ENCODE assay signal across 18 cellular contexts in the genomic region with DNA sequence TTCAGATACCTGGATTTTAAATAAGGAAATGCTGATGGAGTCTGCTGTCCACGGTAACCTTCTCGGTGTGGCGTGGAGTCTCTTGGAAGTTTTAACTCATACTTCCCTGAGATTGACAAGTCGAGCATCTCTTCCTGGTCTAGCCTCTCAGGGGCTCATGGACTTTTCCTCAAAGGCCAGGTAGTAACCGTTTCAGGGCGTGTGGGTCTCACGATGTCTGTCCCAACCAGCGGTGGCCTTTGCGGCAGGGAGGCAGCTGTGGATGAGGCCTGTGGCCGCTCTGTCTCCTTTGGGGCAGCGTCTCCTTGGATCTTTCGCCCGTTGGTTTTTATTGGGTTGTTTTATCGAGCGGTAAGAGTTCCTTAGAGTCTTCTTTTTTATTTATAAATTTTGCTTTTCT. TPM values are rescaled to one million over a fixed set of nuclear protein-coding genes. Genes with fewer than 3 reads are reported as not detected.
DNase-seq lines count a peak whose midpoint lies in the region; ATAC-seq, FAIRE-seq and TF ChIP-seq lines count a peak whose summit lies in the region.
"Had no signal": no experiment of that assay in that cellular context is flagged by ENCODE, and none has a peak within 500 bp of the region (broad histone marks: within the 10 kb centered on the region; RNA-seq: fewer than 3 reads in every experiment).

No MANE protein-coding gene starts in this region.

- no peak for FAIRE-seq in GM12878 (lab: Jason Lieb, UNC)
- FAIRE-seq: D721Med had no signal

- WGBS in GM12878 (ENCODE audit: insufficient coverage, insufficient replicate concordance, low lambda C conversion rate, missing lambda C conversion rate): 99% methylated on average over 15 of the region's 15 CpGs

- no peaks in the 10 kb centered on the region for H3K4me1 ChIP-seq in right atrium auricular region
- peaks cover 13% of the 10 kb centered on the region for H3K4me1 ChIP-seq in GM12878 (ENCODE audit: control insufficient read depth, insufficient read depth, low read length)
- no peaks in the 10 kb centered on the region for H3K4me1 ChIP-seq in neural progenitor cell

- TF ChIP-seq EP300 in GM12878 (IDR thresholded peaks at IDR 0.05; ENCODE audit: borderline replicate concordance in 1 of 2, control insufficient read depth in 1 of 2, low read depth in 2 of 2, low read length in 2 of 2): no peak

- H3K4me3 ChIP-seq in right atrium auricular region (no peak overlapping the region), GM12878 (peak overlapping the region; percentile 22; the same call in 1 of the 2 replicates), neural progenitor cell (no peak overlapping the region)
- H3K4me3 ChIP-seq: GM23338 had no signal

- TF ChIP-seq CTCF in right atrium auricular region (IDR thresholded peaks at IDR 0.05) (no peak), GM12878 (IDR thresholded peaks at IDR 0.05 in 2 of 3, conservative IDR thresholded peaks at IDR 0.05 in 1 of 3; ENCODE audit: control insufficient read depth in 2 of 3, extremely low read depth in 1 of 3, insufficient read depth in 1 of 3, low read depth in 3 of 3, low read length in 3 of 3) (no peak), neural progenitor cell (IDR thresholded peaks at IDR 0.05) (no peak)

- no peak for TF ChIP-seq POLR2A in GM12878 (IDR thresholded peaks at IDR 0.05; ENCODE audit: low read depth, low read length)

- H4K20me1 ChIP-seq in GM12878 (ENCODE audit: control insufficient read depth, insufficient read depth): no peaks in the 10 kb centered on the region
- H4K20me1 ChIP-seq in neural progenitor cell (ENCODE audit: low read depth): no peaks in the 10 kb centered on the region

- intact Hi-C loops in cardiac septum (cut with DNase I): no loop called here
- intact Hi-C loops in GM12878 (cut with micrococcal nuclease; ENCODE audit: unreplicated experiment): no loop called here

- peaks cover 15% of the 10 kb centered on the region for H3F3A ChIP-seq in neural progenitor cell (ENCODE audit: low read depth)

- no peak for TF ChIP-seq RAD21 in GM12878 (IDR thresholded peaks at IDR 0.05; ENCODE audit: insufficient read depth, low read depth, low read length)

- H3K27me3 Mint-ChIP-seq in neural progenitor cell (ENCODE audit: insufficient read depth, low read depth): no peaks in the 10 kb centered on the region
- no peaks in the 10 kb centered on the region for H3K27me3 Mint-ChIP-seq in stimulated activated memory B cell treated with anti-CD40 and anti-IgM and Interleukin-4, amounts not matched to agents 10 μg/mL and 1 μg/mL and 100 μg/mL, for 72 hours
- H3K27me3 Mint-ChIP-seq: CD4-positive, alpha-beta memory T cell had no signal

- H2AFZ ChIP-seq in GM12878 (ENCODE audit: control insufficient read depth, low read depth, low read length): no peak overlapping the region
- H2AFZ ChIP-seq in neural progenitor cell (replicated peaks): no peak overlapping the region
- H2AFZ ChIP-seq: GM23338 had no signal

- BruUV-seq in GM12878 (replicated peaks; lab: Mats Ljungman, UMichigan): no TSS peak

- no peaks in the 10 kb centered on the region; the same call in 1 of the 2 replicates for H3K79me2 ChIP-seq in GM12878 (ENCODE audit: control insufficient read depth, insufficient read depth, low read length)
- no peaks in the 10 kb centered on the region for H3K79me2 ChIP-seq in neural progenitor cell (ENCODE audit: low read depth)

- peak overlapping the region; percentile 44; the same call in 1 of the 2 replicates for H3K4me2 ChIP-seq in GM12878 (ENCODE audit: control insufficient read depth, insufficient read depth)
- no peak overlapping the region for H3K4me2 ChIP-seq in neural progenitor cell
- H3K4me2 ChIP-seq: GM23338 had no signal

- ATAC-seq in GM12878: no peak
- no peak for ATAC-seq in stimulated activated memory B cell treated with anti-CD40 and anti-IgM and Interleukin-4, amounts not matched to agents 10 μg/mL and 1 μg/mL and 100 μg/mL, for 72 hours
- no peak for ATAC-seq in stimulated activated naive CD8-positive, alpha-beta T cell treated with anti-CD3 and anti-CD28 coated beads, Interleukin-15, Interleukin-2, amounts not matched to agents 100 U/mL and 50 U/mL, for 24 hours
- ATAC-seq: GM23338 had no signal

- H3K9ac ChIP-seq in GM12878 (ENCODE audit: control insufficient read depth, insufficient read depth, low read length) (no peak overlapping the region), neural progenitor cell (no peak overlapping the region)

- peak overlapping the region; percentile 46 for H3K27ac Mint-ChIP-seq in neural progenitor cell
- H3K27ac Mint-ChIP-seq in stimulated activated memory B cell treated with anti-CD40 and anti-IgM and Interleukin-4, amounts not matched to agents 10 μg/mL and 1 μg/mL and 100 μg/mL, for 72 hours: peak overlapping the region; percentile 48
- H3K27ac Mint-ChIP-seq: CD4-positive, alpha-beta memory T cell; GM23338 had no signal

- RAD21 ChIA-PET in GM12878 (lab: Charles Lee; ENCODE audit: unreplicated experiment): no interaction called here

- in situ Hi-C loops in GM12878 (cut with MboI): no loop called here

- DNase-seq in cardiac septum (ENCODE audit: low spot score): peak; percentile 0
- DNase-seq in right atrium auricular region (ENCODE audit: low spot score): no peak
- no peak for DNase-seq in GM12878 (ENCODE audit: low read depth, low spot score)
- no peak for DNase-seq in neural progenitor cell (ENCODE audit: low spot score)
- no peak for DNase-seq in NCI-H128 (lab: John Stamatoyannopoulos, UW; ENCODE audit: unreplicated experiment)
- no peak for DNase-seq in DMS53 treated with DMSO at 0.1 percent for 48 hours (lab: John Stamatoyannopoulos, UW; ENCODE audit: unreplicated experiment)
- no peak for DNase-seq in stimulated activated naive CD8-positive, alpha-beta T cell treated with anti-CD3 and anti-CD28 coated beads, Interleukin-15, Interleukin-2, amounts not matched to agents 100 U/mL and 50 U/mL, for 24 hours
- DNase-seq: 8988T; CD4-positive, alpha-beta memory T cell; DMS153; DND-41; GDM1; H7 had no signal

- H3K27me3 ChIP-seq in right atrium auricular region: no peaks in the 10 kb centered on the region
- no peaks in the 10 kb centered on the region for H3K27me3 ChIP-seq in GM12878 (replicated peaks in 1 of 2; ENCODE audit: control insufficient read depth in 2 of 2, insufficient read depth in 2 of 2, low read length in 1 of 2)
- H3K27me3 ChIP-seq in neural progenitor cell: no peaks in the 10 kb centered on the region

- peaks cover 2% of the 10 kb centered on the region for H3K9me3 Mint-ChIP-seq in neural progenitor cell
- H3K9me3 Mint-ChIP-seq in stimulated activated memory B cell treated with anti-CD40 and anti-IgM and Interleukin-4, amounts not matched to agents 10 μg/mL and 1 μg/mL and 100 μg/mL, for 72 hours: no peaks in the 10 kb centered on the region
- H3K9me3 Mint-ChIP-seq: CD4-positive, alpha-beta memory T cell had no signal

- no peaks in the 10 kb centered on the region for H3K4me1 Mint-ChIP-seq in neural progenitor cell
- peaks cover 26% of the 10 kb centered on the region for H3K4me1 Mint-ChIP-seq in stimulated activated memory B cell treated with anti-CD40 and anti-IgM and Interleukin-4, amounts not matched to agents 10 μg/mL and 1 μg/mL and 100 μg/mL, for 72 hours
- H3K4me1 Mint-ChIP-seq: GM23338 had no signal

- POLR2A ChIA-PET in GM12878 (lab: Charles Lee): no interaction called here

- H3K27ac ChIP-seq in right atrium auricular region (no peak overlapping the region), GM12878 (ENCODE audit: control insufficient read depth, insufficient read depth) (no peak overlapping the region), neural progenitor cell (no peak overlapping the region)
- H3K27ac ChIP-seq: C4-2B, HL-60 had no signal

- H3K9me3 ChIP-seq in right atrium auricular region (no peaks in the 10 kb centered on the region), GM12878 (replicated peaks; ENCODE audit: control insufficient read depth, insufficient read depth, low read length) (no peaks in the 10 kb centered on the region; the same call in 2 of the 3 replicates), neural progenitor cell (ENCODE audit: low read depth) (no peaks in the 10 kb centered on the region)

- no peak overlapping the region for H3K4me3 Mint-ChIP-seq in neural progenitor cell
- H3K4me3 Mint-ChIP-seq in stimulated activated memory B cell treated with anti-CD40 and anti-IgM and Interleukin-4, amounts not matched to agents 10 μg/mL and 1 μg/mL and 100 μg/mL, for 72 hours: no peak overlapping the region
- H3K4me3 Mint-ChIP-seq: CD4-positive, alpha-beta memory T cell; GM23338 had no signal

- H3K36me3 Mint-ChIP-seq in neural progenitor cell: peaks cover 25% of the 10 kb centered on the region
- peaks cover 49% of the 10 kb centered on the region for H3K36me3 Mint-ChIP-seq in stimulated activated memory B cell treated with anti-CD40 and anti-IgM and Interleukin-4, amounts not matched to agents 10 μg/mL and 1 μg/mL and 100 μg/mL, for 72 hours

- SMC1A ChIA-PET in GM12878 (lab: Charles Lee; ENCODE audit: uncharacterized antibody, unreplicated experiment): no interaction called here

- CTCF ChIA-PET in GM12878 (lab: Yijun Ruan, JAX): no interaction called here

- H3K36me3 ChIP-seq in right atrium auricular region: no peaks in the 10 kb centered on the region
- peaks cover 0 to 32% of the 10 kb centered on the region in 2 experiments; a peak in 3 of 4 replicates for H3K36me3 ChIP-seq in GM12878 (ENCODE audit: control insufficient read depth in 2 of 2, insufficient read depth in 2 of 2, low read length in 1 of 2)
- H3K36me3 ChIP-seq in neural progenitor cell: peaks cover 6% of the 10 kb centered on the region

RNA-seq across cellular contexts. Expression of a gene that starts 32.8 kb away (rescaled TPM):
- total RNA-seq in cardiac septum: 0.86 TPM
- 1 to 10 TPM in 1 of 2 donors, under 1 TPM in 1; 0.41 to 1.0 TPM for total RNA-seq in right atrium auricular region
- total RNA-seq in GM12878 (2013; cell fraction: nucleolus; rRNA removed): 55.7 and 58.5 TPM in 2 replicates
- total RNA-seq in GM12878 (2014; rRNA removed): 7.2 and 7.7 TPM in 2 replicates
- 5.5 and 5.9 TPM in 2 replicates for total RNA-seq in GM12878 (2014; rRNA removed; fragmentation: Illumina TruSeq; extraction: Trizol)
- total RNA-seq in GM12878 (2021): 13.5 and 13.7 TPM in 2 replicates
- polyA plus RNA-seq in GM12878 (2011; ENCODE audit: low read depth): 1.7 TPM
- 6.8 and 9.7 TPM in 2 replicates for polyA plus RNA-seq in GM12878 (2011; rRNA removed)
- 8.9 and 10.4 TPM in 2 replicates for polyA plus RNA-seq in GM12878 (2011; cell fraction: cytosol; rRNA removed)
- polyA plus RNA-seq in GM12878 (2011; cell fraction: nucleus; rRNA removed): 25.7 and 31.2 TPM in 2 replicates
- 4.5 and 5.8 TPM in 2 replicates for polyA plus RNA-seq in GM12878 (2012)
- polyA plus RNA-seq in GM12878 (2014; fragmentation: Illumina TruSeq; extraction: Trizol): 1.8 and 4.0 TPM in 2 replicates
- polyA plus RNA-seq in GM12878 (2014; fragmentation: Nextera tagmentation; extraction: Ambion mirVana): under 1 TPM; 0.35 to 0.99 TPM
- 8.3 and 9.3 TPM in 2 replicates for polyA plus RNA-seq in GM12878 (2014; rRNA removed)
- 1 to 10 TPM; 8.9 to 9.9 TPM for polyA plus RNA-seq in GM12878 (2016; fragmentation: Nextera tagmentation; extraction: Ambion mirVana)
- 13.0 and 23.2 TPM in 2 replicates for polyA minus RNA-seq in GM12878 (2011; rRNA and poly(A)+ RNA removed)
- 6.0 and 7.4 TPM in 2 replicates for polyA minus RNA-seq in GM12878 (2011; cell fraction: cytosol; rRNA and poly(A)+ RNA removed)
- polyA minus RNA-seq in GM12878 (2011; cell fraction: nucleus; rRNA and poly(A)+ RNA removed): 15.7 and 27.2 TPM in 2 replicates
- 17.2 and 21.5 TPM in 2 replicates for total RNA-seq in neural progenitor cell (ENCODE audit: low replicate concordance)

RNA-seq across cellular contexts. Expression of a gene that starts 48.2 kb away (rescaled TPM):
- 7.3 TPM for total RNA-seq in cardiac septum
- total RNA-seq in right atrium auricular region: 10 to 100 TPM; 12.2 to 15.7 TPM
- 0.38 and 0.39 TPM in 2 replicates for total RNA-seq in GM12878 (2013; cell fraction: nucleolus; rRNA removed)
- total RNA-seq in GM12878 (2014; rRNA removed): under 0.01 TPM in 1 of 2 replicates, not detected in the other
- 0.04 TPM in 1 of 2 replicates, not detected in the other for total RNA-seq in GM12878 (2014; rRNA removed; fragmentation: Illumina TruSeq; extraction: Trizol)
- total RNA-seq in GM12878 (2021): 0.03 TPM in 1 of 2 replicates, not detected in the other
- 0.18 TPM for polyA plus RNA-seq in GM12878 (2011; ENCODE audit: low read depth)
- polyA plus RNA-seq in GM12878 (2011; rRNA removed): 0.01 and 0.07 TPM in 2 replicates
- 0.12 and 0.13 TPM in 2 replicates for polyA plus RNA-seq in GM12878 (2011; cell fraction: cytosol; rRNA removed)
- 0.16 and 0.19 TPM in 2 replicates for polyA plus RNA-seq in GM12878 (2011; cell fraction: nucleus; rRNA removed)
- 0.29 and 0.32 TPM in 2 replicates for polyA plus RNA-seq in GM12878 (2012)
- 0.01 TPM in 1 of 2 replicates, not detected in the other for polyA plus RNA-seq in GM12878 (2014; fragmentation: Illumina TruSeq; extraction: Trizol)
- polyA plus RNA-seq in GM12878 (2014; fragmentation: Nextera tagmentation; extraction: Ambion mirVana): not detected
- not detected in 2 replicates for polyA plus RNA-seq in GM12878 (2014; rRNA removed)
- under 1 TPM; 0.03 to 0.24 TPM for polyA plus RNA-seq in GM12878 (2016; fragmentation: Nextera tagmentation; extraction: Ambion mirVana)
- polyA minus RNA-seq in GM12878 (2011; rRNA and poly(A)+ RNA removed): 0.05 and 0.15 TPM in 2 replicates
- not detected in 2 replicates for polyA minus RNA-seq in GM12878 (2011; cell fraction: cytosol; rRNA and poly(A)+ RNA removed)
- under 0.01 and 0.10 TPM in 2 replicates for polyA minus RNA-seq in GM12878 (2011; cell fraction: nucleus; rRNA and poly(A)+ RNA removed)
- total RNA-seq in neural progenitor cell (ENCODE audit: low replicate concordance): 0.87 TPM in 1 of 2 replicates, not detected in the other
